In the genomic region with DNA sequence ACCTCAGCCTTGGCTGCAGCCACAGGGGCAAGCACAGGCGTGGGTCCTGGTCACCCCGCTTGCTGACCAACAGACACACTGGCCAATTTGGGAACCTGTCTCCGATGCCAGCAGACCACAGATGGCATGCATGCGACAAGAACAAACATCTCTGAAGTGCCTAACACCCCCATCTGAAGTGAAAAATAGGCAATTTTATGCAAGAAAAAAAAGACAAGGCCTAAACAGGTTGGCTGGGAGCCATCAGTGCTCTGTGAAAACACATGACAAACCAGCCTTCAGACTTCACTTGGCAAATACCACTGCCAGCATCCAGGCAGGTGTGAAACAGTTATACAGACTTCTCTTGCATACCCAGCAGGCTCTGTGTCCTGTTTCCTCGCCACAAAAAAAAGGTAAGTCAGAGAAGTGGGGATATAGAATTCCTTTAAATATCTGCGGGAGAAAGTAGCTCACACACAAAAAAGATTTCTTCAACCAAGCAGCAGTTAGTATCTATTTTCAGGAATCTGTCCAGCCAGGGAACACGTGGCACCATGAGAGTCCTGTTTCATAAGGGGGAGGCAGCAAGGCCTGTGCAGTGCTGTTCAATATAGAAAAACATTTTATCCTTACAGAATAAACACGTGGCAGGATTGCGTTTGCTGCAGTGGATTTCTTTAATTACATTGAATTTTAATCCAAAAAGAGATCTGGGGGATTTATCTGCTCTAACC, we compare ENCODE assay signal across 12 cellular contexts.
DNase-seq lines count a peak whose midpoint lies in the region; ATAC-seq, FAIRE-seq and TF ChIP-seq lines count a peak whose summit lies in the region.
"Had no signal": no experiment of that assay in that cellular context is flagged by ENCODE, and none has a peak within 500 bp of the region (broad histone marks: within the 10 kb centered on the region; RNA-seq: fewer than 3 reads in every experiment).

No MANE protein-coding gene starts in this region.

- ATAC-seq in pancreas (peak in 3 of 4 donors; percentile 57 to 66 (median 62)), HG02763 (IDR thresholded peaks at IDR 0.05; ENCODE audit: unreplicated experiment) (no peak), HG03095 (IDR thresholded peaks at IDR 0.05; ENCODE audit: unreplicated experiment) (no peak), HG03045 (IDR thresholded peaks at IDR 0.05; ENCODE audit: unreplicated experiment) (no peak)

- H3K4me3 ChIP-seq in OCI-LY1 (ENCODE audit: low read depth, low read length, poor library complexity, severe bottlenecking), result no peak overlapping the region
- peak overlapping the region in 3 of 59 donors; percentile 6 to 20 (median 7) for H3K4me3 ChIP-seq in dorsolateral prefrontal cortex
- H3K4me3 ChIP-seq in pancreas, result no peak overlapping the region
- H3K4me3 ChIP-seq: sigmoid colon had no signal

- peak overlapping the region; percentile 37; the same call in 1 of the 2 replicates for H3K4me2 ChIP-seq in OCI-LY1 (ENCODE audit: low read length)

- H4K20me1 ChIP-seq in OCI-LY1 (ENCODE audit: insufficient read depth, low read length), result peaks cover 5% of the 10 kb centered on the region; the same call in 1 of the 2 replicates

- H3K27ac ChIP-seq in OCI-LY1 (ENCODE audit: low read depth, low read length, poor library complexity, severe bottlenecking), result peak overlapping the region; percentile 84
- peak overlapping the region in 50 of 59 donors; percentile 7 to 78 (median 51) for H3K27ac ChIP-seq in dorsolateral prefrontal cortex
- no peak overlapping the region for H3K27ac ChIP-seq in pancreas
- H3K27ac ChIP-seq: sigmoid colon had no signal

- H3K9me2 ChIP-seq in OCI-LY1 (ENCODE audit: low read depth, low read length), result no peaks in the 10 kb centered on the region

- WGBS in pancreas, 2 donors, result 86 to 91% methylated on average over 9 of the region's 9 CpGs

- peaks cover 85% of the 10 kb centered on the region for H3K79me2 ChIP-seq in OCI-LY1 (ENCODE audit: insufficient read depth, low read length)

- H3K36me3 ChIP-seq in OCI-LY1 (ENCODE audit: insufficient read depth, low read length) (peaks cover 41% of the 10 kb centered on the region), pancreas (no peaks in the 10 kb centered on the region)
- H3K36me3 ChIP-seq: sigmoid colon had no signal

- DNase-seq in GM12891 (ENCODE audit: insufficient read length, low spot score) (no peak), dorsolateral prefrontal cortex (peak in 7 of 10 donors; percentile 55 to 80 (median 63)), pancreas (peak in 1 of 6 donors; percentile 51), NCI-H1048 (lab: John Stamatoyannopoulos, UW) (no peak)
- DNase-seq: SIG-M5, sigmoid colon had no signal

- H3K4me1 ChIP-seq in OCI-LY1 (ENCODE audit: insufficient read depth, low read length, severe bottlenecking) (peaks cover 83% of the 10 kb centered on the region), pancreas (peaks cover 0 to 18% (median 4%) of the 10 kb centered on the region in 3 donors)

- FAIRE-seq in GM12891 (lab: Jason Lieb, UNC) (peak; percentile 59), pancreas (lab: Jason Lieb, UNC) (no peak)
- FAIRE-seq: G401.6, islet of Langerhans had no signal

- TF ChIP-seq POLR2A in GM12891 (IDR thresholded peaks at IDR 0.05; ENCODE audit: low read depth, low read length), result no peak

- no peaks in the 10 kb centered on the region for H3F3A ChIP-seq in OCI-LY1 (ENCODE audit: insufficient read depth, low read length)

- intact Hi-C loops in dorsolateral prefrontal cortex (cut with DNase I), result loop anchor here in 1 of 2 donors (10.0 kb wide), 1 partner anchor 140 kb away; no protein-coding TSS in a partner anchor
- intact Hi-C loops in pancreas (cut with DNase I), result no loop called here

- H3K9ac ChIP-seq in OCI-LY1 (ENCODE audit: low read length), result peak overlapping the region; percentile 16; the same call in 1 of the 2 replicates

- H3K9me3 ChIP-seq in OCI-LY1 (ENCODE audit: low read length) (no peaks in the 10 kb centered on the region), pancreas (no peaks in the 10 kb centered on the region)
- H3K9me3 ChIP-seq: sigmoid colon had no signal

- H3K27me3 ChIP-seq in OCI-LY1 (ENCODE audit: insufficient read depth, low read length) (no peaks in the 10 kb centered on the region), dorsolateral prefrontal cortex (no peaks in the 10 kb centered on the region), pancreas (no peaks in the 10 kb centered on the region)
- H3K27me3 ChIP-seq: sigmoid colon had no signal

- TF ChIP-seq CTCF in OCI-LY1 (IDR thresholded peaks at IDR 0.05; ENCODE audit: low read length) (no peak), dorsolateral prefrontal cortex (IDR thresholded peaks at IDR 0.05 in 54 of 56, conservative IDR thresholded peaks at IDR 0.05 in 2 of 56; ENCODE audit: low read depth in 1 of 56, partially characterized antibody in 56 of 56) (no peak), pancreas (IDR thresholded peaks at IDR 0.05) (no peak)

- no peak overlapping the region for H2AFZ ChIP-seq in OCI-LY1 (ENCODE audit: low read length)

TF ChIP-seq in GM12891, 5 proteins besides CTCF, POLR2A, EP300 and RAD21:
- TF ChIP-seq TAF1 (IDR thresholded peaks at IDR 0.05; ENCODE audit: low read depth, low read length) (no peak), POU2F2 (IDR thresholded peaks at IDR 0.05; ENCODE audit: low read depth, low read length) (no peak), PAX5 (IDR thresholded peaks at IDR 0.05; ENCODE audit: insufficient read depth, low read length, severe bottlenecking) (no peak), POLR2AphosphoS5 (IDR thresholded peaks at IDR 0.05; ENCODE audit: low read depth, low read length) (peak; percentile 52)

Comparison
In these comparisons a context has a peak if more than half of its experiments do, and no peak if none do; other contexts are left out.
1. DNase-seq: peak in dorsolateral prefrontal cortex (7 of 10); none in GM12891 (single experiment) and NCI-H1048 (single experiment).
2. H3K27ac ChIP-seq: peak in OCI-LY1 (single experiment) and dorsolateral prefrontal cortex (50 of 59); none in pancreas (0 of 4).
3. ATAC-seq: peak in pancreas (3 of 4); none in HG02763 (single experiment), HG03095 (single experiment) and HG03045 (single experiment).